In genomic region chr2:150431975-150432374, GRCh38 we compare ENCODE assay signal across 8 cellular contexts. TPM values are rescaled to one million over a fixed set of nuclear protein-coding genes. Genes with fewer than 3 reads are reported as not detected.
"Had no signal": no experiment of that assay in that cellular context is flagged by ENCODE, and none has a peak within 500 bp of the region (broad histone marks: within the 10 kb centered on the region; RNA-seq: fewer than 3 reads in every experiment).

No MANE protein-coding gene starts in this region.

- H3K36me3 Mint-ChIP-seq: IgD-negative memory B cell had no signal

- H3K4me2 ChIP-seq: GM23338 had no signal

- H3K4me3 Mint-ChIP-seq: GM23338, H9, IgD-negative memory B cell had no signal

- H3K4me3 ChIP-seq: GM23338 had no signal

- ATAC-seq: GM23338 had no signal

- H3K27ac Mint-ChIP-seq: GM23338, H9, IgD-negative memory B cell had no signal

- FAIRE-seq: H1, H54 had no signal

- H3K4me1 Mint-ChIP-seq: IgD-negative memory B cell had no signal

- H3K27me3 Mint-ChIP-seq: IgD-negative memory B cell had no signal

- H2AFZ ChIP-seq: GM23338 had no signal

- H3K27ac ChIP-seq: HL-60 had no signal

- DNase-seq: H9, HCEC 1CT, KG1 had no signal

RNA-seq across cellular contexts. Expression of gene RND3, which starts 55.5 kb away (rescaled TPM):
- polyA plus RNA-seq: IgD-negative memory B cell had no signal
